Comparison of ENCODE assay signal across 10 cellular contexts in the genomic region with DNA sequence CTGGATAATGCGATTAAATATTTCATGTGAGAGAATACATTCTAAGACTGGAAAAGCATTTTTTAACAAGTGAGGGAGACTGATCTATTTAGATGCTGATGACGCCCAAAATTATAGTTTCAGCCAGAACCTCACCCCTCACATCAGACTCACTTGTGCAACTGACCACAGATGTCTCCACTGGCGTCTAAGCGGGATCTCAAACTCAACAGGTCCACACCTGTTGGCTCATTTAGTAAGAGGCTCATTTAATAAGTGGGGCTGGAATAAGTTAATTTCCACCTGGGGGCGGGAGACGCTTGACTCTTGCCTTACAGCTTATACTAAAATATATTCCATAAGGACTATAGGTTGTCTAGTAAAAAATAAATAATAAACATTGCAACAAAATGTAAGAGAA. TPM values are rescaled to one million over a fixed set of nuclear protein-coding genes. Genes with fewer than 3 reads are reported as not detected.
A peak's percentile ranks its signal among the peaks of the same experiment; 100 is the strongest.
DNase-seq lines count a peak whose midpoint lies in the region; ATAC-seq and TF ChIP-seq lines count a peak whose summit lies in the region.
"Had no signal": no experiment of that assay in that cellular context is flagged by ENCODE, and none has a peak within 500 bp of the region (broad histone marks: within the 10 kb centered on the region; RNA-seq: fewer than 3 reads in every experiment).

No MANE protein-coding gene starts in this region.

- no peak for ATAC-seq in natural killer cell
- no peak for ATAC-seq in GM19452 (IDR thresholded peaks at IDR 0.05; ENCODE audit: unreplicated experiment)

- peaks cover 0 to 25% (median 4%) of the 10 kb centered on the region in 3 donors for H3K36me3 Mint-ChIP-seq in CD8-positive, alpha-beta memory T cell
- H3K36me3 Mint-ChIP-seq in MCF 10A (ENCODE audit: insufficient read depth, unreplicated experiment) (peaks cover 17% of the 10 kb centered on the region), natural killer cell (no peaks in the 10 kb centered on the region)

- peaks cover 22% of the 10 kb centered on the region for H3K4me1 ChIP-seq in CD8-positive, alpha-beta memory T cell (ENCODE audit: insufficient read depth, low read length)

- intact Hi-C loops in MCF 10A (cut with micrococcal nuclease) = loop anchor here (2.0 kb wide), 1 partner anchor 286 kb away; a partner anchor contains a TSS
- intact Hi-C loops in natural killer cell (cut with micrococcal nuclease) = no loop called here

- H3K27ac ChIP-seq in CD8-positive, alpha-beta memory T cell (ENCODE audit: low read depth, low read length) = no peak overlapping the region

- CTCF ChIA-PET in CD8-positive, alpha-beta memory T cell (lab: Charles Lee) = interaction anchor here (0.6 to 4.3 kb wide), 9 partner anchors 10 to 1679 kb away, joined by 3 to 42 read pairs (median 5); a partner anchor contains a TSS
- CTCF ChIA-PET in MCF 10A (lab: Yijun Ruan, JAX) = interaction anchor here (0.6 to 11.3 kb wide), 22 partner anchors 11 to 338 kb away, joined by 3 to 167 read pairs (median 5); no protein-coding TSS in a partner anchor

- peak overlapping the region; percentile 75 to 93 (median 82) for H3K4me3 Mint-ChIP-seq in CD8-positive, alpha-beta memory T cell
- H3K4me3 Mint-ChIP-seq in MCF 10A (ENCODE audit: unreplicated experiment) (no peak overlapping the region), natural killer cell (peak overlapping the region; percentile 91)

- peak overlapping the region in 7 of 8 donors; percentile 46 to 91 (median 76) for H3K27ac Mint-ChIP-seq in CD8-positive, alpha-beta memory T cell
- H3K27ac Mint-ChIP-seq in MCF 10A (ENCODE audit: low read depth, unreplicated experiment) (no peak overlapping the region), natural killer cell (peak overlapping the region; percentile 85 to 89)

- H3K9me3 ChIP-seq in CD8-positive, alpha-beta memory T cell (ENCODE audit: low read length) = no peaks in the 10 kb centered on the region

- H3K27me3 ChIP-seq in CD8-positive, alpha-beta memory T cell (ENCODE audit: insufficient read depth, low read length, poor library complexity, severe bottlenecking) = no peaks in the 10 kb centered on the region

- H3K9me3 Mint-ChIP-seq in CD8-positive, alpha-beta memory T cell = peaks cover 0 to 3% (median 0%) of the 10 kb centered on the region in 5 donors
- H3K9me3 Mint-ChIP-seq in MCF 10A (ENCODE audit: unreplicated experiment) (peaks cover 7% of the 10 kb centered on the region), natural killer cell (no peaks in the 10 kb centered on the region)

- no peaks in the 10 kb centered on the region for H3K36me3 ChIP-seq in CD8-positive, alpha-beta memory T cell (ENCODE audit: insufficient read depth, low read length)

- TF ChIP-seq CTCF in MCF 10A (IDR thresholded peaks at IDR 0.05; ENCODE audit: unreplicated experiment) (no peak), natural killer cell (IDR thresholded peaks at IDR 0.05) (no peak)

- POLR2A ChIA-PET in CD8-positive, alpha-beta memory T cell (lab: Charles Lee) = interaction anchor here (1.0 to 2.3 kb wide), 4 partner anchors 48 to 286 kb away, joined by 3 to 17 read pairs (median 4); a partner anchor contains a TSS
- POLR2A ChIA-PET in MCF 10A (lab: Yijun Ruan, JAX) = interaction anchor here (0.9 to 3.5 kb wide), 4 partner anchors 10 to 158 kb away, joined by 3 to 27 read pairs (median 4); no protein-coding TSS in a partner anchor

- no peaks in the 10 kb centered on the region for H3K27me3 Mint-ChIP-seq in CD8-positive, alpha-beta memory T cell
- H3K27me3 Mint-ChIP-seq in MCF 10A (ENCODE audit: insufficient read depth, unreplicated experiment) (no peaks in the 10 kb centered on the region), natural killer cell (ENCODE audit: low read depth in 2 of 2) (no peaks in the 10 kb centered on the region)

- TSS peak; percentile 9 for BruUV-seq in MCF 10A (replicated peaks; lab: Mats Ljungman, UMichigan)

- peak overlapping the region; percentile 44 for H3K4me3 ChIP-seq in CD8-positive, alpha-beta memory T cell (ENCODE audit: low read length)
- H3K4me3 ChIP-seq: K562 had no signal

- DNase-seq in CD8-positive, alpha-beta memory T cell = no peak
- DNase-seq in HPDE6-E6E7 (ENCODE audit: extremely low spot score) (peak; percentile 39), MCF 10A (ENCODE audit: unreplicated experiment) (peak; percentile 50), natural killer cell (no peak), NCI-H1092 (lab: John Stamatoyannopoulos, UW) (no peak)
- no peak for DNase-seq in activated CD4-positive, CD25-positive, alpha-beta regulatory T cell (lab: John Stamatoyannopoulos, UW)
- no peak for DNase-seq in stimulated activated CD4-positive, alpha-beta T cell treated with anti-CD3 and anti-CD28 coated beads, Interleukin-12 subunit alpha, Interleukin-12 subunit beta, amount 100 ng/mL, for 4 hours
- DNase-seq: T-helper 9 cell had no signal

- H3K4me1 Mint-ChIP-seq in CD8-positive, alpha-beta memory T cell = peaks cover 12 to 31% (median 14%) of the 10 kb centered on the region in 3 donors
- H3K4me1 Mint-ChIP-seq in MCF 10A (ENCODE audit: insufficient read depth, unreplicated experiment) (no peaks in the 10 kb centered on the region), natural killer cell (peaks cover 22 to 26% of the 10 kb centered on the region in 2 donors)

RNA-seq across cellular contexts. Expression of a gene that starts 47.5 kb away (rescaled TPM):
- total RNA-seq in CD8-positive, alpha-beta memory T cell = 10 to 100 TPM; 28.7 to 29.9 TPM
- polyA plus RNA-seq in CD8-positive, alpha-beta memory T cell = 13.0 TPM
- total RNA-seq in MCF 10A (2022) = 35.7 and 36.1 TPM in 2 replicates
- 10 to 100 TPM; 15.3 to 19.7 (median 16.4) TPM for total RNA-seq in natural killer cell

RNA-seq across cellular contexts. Expression of a gene that starts 48.0 kb away (rescaled TPM):
- 10 to 100 TPM; 46.6 to 49.9 TPM for total RNA-seq in CD8-positive, alpha-beta memory T cell
- polyA plus RNA-seq in CD8-positive, alpha-beta memory T cell = 21.3 TPM
- total RNA-seq in MCF 10A (2022) = 85.5 and 99.0 TPM in 2 replicates
- total RNA-seq in natural killer cell = 10 to 100 TPM; 78.4 to 94.6 (median 80.9) TPM

Comparison
In these comparisons a context has a peak if more than half of its experiments do, and no peak if none do; other contexts are left out.
1. DNase-seq: peak in HPDE6-E6E7 (single experiment) and MCF 10A (single experiment); none in CD8-positive, alpha-beta memory T cell (0 of 5), natural killer cell (single experiment), activated CD4-positive, CD25-positive, alpha-beta regulatory T cell (0 of 4), stimulated activated CD4-positive, alpha-beta T cell treated with anti-CD3 and anti-CD28 coated beads, Interleukin-12 subunit alpha, Interleukin-12 subunit beta, amount 100 ng/mL, for 4 hours (single experiment) and NCI-H1092 (single experiment).